8 cellular contexts compared by ENCODE assay signal in the genomic region with DNA sequence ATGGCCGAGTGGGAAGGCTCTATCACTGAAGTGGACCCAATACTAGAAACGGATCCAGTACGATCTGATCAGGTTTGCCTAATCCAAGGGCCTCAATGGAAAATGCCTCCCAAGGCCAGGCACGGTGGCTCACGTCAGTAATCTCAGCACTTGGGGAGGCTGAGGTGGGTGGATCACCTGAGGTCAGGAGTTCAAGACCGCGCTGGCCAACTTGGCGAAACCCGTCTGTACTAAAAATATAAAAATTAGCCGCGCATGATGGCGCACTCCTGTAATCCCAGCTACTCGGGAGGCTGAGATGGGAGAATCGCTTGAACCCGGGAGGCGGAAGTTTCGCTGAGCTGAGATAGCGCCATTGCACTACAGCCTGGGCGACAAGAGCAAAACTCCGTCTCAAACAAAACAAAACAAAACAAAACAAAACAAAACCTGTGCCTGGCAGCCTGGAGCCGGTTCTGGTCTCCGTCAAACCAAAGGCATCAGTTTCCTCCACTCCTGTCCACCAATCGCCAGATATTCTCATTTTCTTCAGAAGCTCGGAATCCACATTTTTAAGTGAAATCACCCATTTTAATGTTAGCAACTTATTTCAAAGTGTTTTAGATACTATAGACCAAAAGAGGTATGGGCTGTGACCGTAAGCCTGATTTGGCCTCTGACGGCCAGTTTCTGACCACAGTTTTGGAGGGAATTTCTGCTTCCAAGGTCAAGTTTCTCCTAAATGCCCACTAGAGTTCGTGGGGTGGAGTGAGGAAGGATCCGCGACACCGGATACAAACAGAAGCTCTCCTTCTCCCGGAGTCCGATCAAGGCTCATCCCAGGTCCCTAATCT. TPM values are rescaled to one million over a fixed set of nuclear protein-coding genes. Genes with fewer than 3 reads are reported as not detected.
A peak's percentile ranks its signal among the peaks of the same experiment; 100 is the strongest.
DNase-seq lines count a peak whose midpoint lies in the region; ATAC-seq, FAIRE-seq and TF ChIP-seq lines count a peak whose summit lies in the region.

No MANE protein-coding gene starts in this region.

- 60 to 64% methylated on average over 32 of the region's 32 CpGs for WGBS in esophagus, 2 donors
- no CpG with 5 or more reads among the region's 32 CpGs for WGBS in trophoblast cell (ENCODE audit: extremely low coverage, insufficient coverage, insufficient read length)

- DNase-seq in ELF-1 (ENCODE audit: low read depth, low spot score): peak; percentile 31
- peak; percentile 31 for DNase-seq in RKO (ENCODE audit: low spot score)
- no peak for DNase-seq in trophoblast cell
- DNase-seq in HPDE6-E6E7 (ENCODE audit: extremely low spot score): no peak
- DNase-seq in H54 (ENCODE audit: insufficient read length, low spot score): no peak
- no peak for DNase-seq in RCC 7860 (ENCODE audit: low spot score)

- H3K27me3 ChIP-seq in esophagus (ENCODE audit: control insufficient read depth in 1 of 2, insufficient read depth in 2 of 2, low read length in 2 of 2) (no peaks in the 10 kb centered on the region), trophoblast cell (ENCODE audit: insufficient read depth, low read length) (no peaks in the 10 kb centered on the region)

- ATAC-seq in GM18867 (IDR thresholded peaks at IDR 0.05; ENCODE audit: unreplicated experiment): no peak

- no peak for TF ChIP-seq POLR2A in H54 (IDR thresholded peaks at IDR 0.05; ENCODE audit: low read depth, low read length)

- H3K79me1 ChIP-seq in trophoblast cell (ENCODE audit: low read length): peaks cover 18% of the 10 kb centered on the region

- peak overlapping the region; percentile 77 for H4K8ac ChIP-seq in trophoblast cell (ENCODE audit: low read depth, low read length)

- no peaks in the 10 kb centered on the region for H3K36me3 ChIP-seq in esophagus (ENCODE audit: control insufficient read depth in 2 of 2, insufficient read depth in 2 of 2, low read length in 1 of 2)
- H3K36me3 ChIP-seq in trophoblast cell (ENCODE audit: control insufficient read depth in 1 of 2, insufficient read depth in 2 of 2, low read length in 2 of 2): peaks cover 0 to 4% of the 10 kb centered on the region in 2 experiments

- peak overlapping the region; percentile 75 for H2BK120ac ChIP-seq in trophoblast cell (ENCODE audit: insufficient read depth, low read length, poor library complexity)

- no peak for FAIRE-seq in H54 (lab: Jason Lieb, UNC)
- FAIRE-seq in RCC 7860 (lab: Jason Lieb, UNC): no peak

- peak overlapping the region; percentile 56 for H3K4me2 ChIP-seq in trophoblast cell (ENCODE audit: low read length)

- peak overlapping the region; percentile 70 for H2BK5ac ChIP-seq in trophoblast cell (ENCODE audit: low read depth, low read length, poor library complexity)

- peak overlapping the region; percentile 49 to 59 for H3K4me3 ChIP-seq in esophagus (ENCODE audit: low read depth in 1 of 2, low read length in 2 of 2)
- peak overlapping the region; percentile 41 for H3K4me3 ChIP-seq in trophoblast cell (ENCODE audit: low read depth, low read length)

- no peaks in the 10 kb centered on the region for H3K9me3 ChIP-seq in esophagus (ENCODE audit: control insufficient read depth in 2 of 2, insufficient read depth in 1 of 2, low read depth in 1 of 2, low read length in 1 of 2)
- no peaks in the 10 kb centered on the region for H3K9me3 ChIP-seq in trophoblast cell (ENCODE audit: insufficient read depth, low read depth, low read length)

- H3K23ac ChIP-seq in trophoblast cell (ENCODE audit: low read length): no peak overlapping the region

- peak overlapping the region; percentile 64 for H2AK5ac ChIP-seq in trophoblast cell (ENCODE audit: low read length)

- peak overlapping the region; percentile 10 for H3K9ac ChIP-seq in trophoblast cell (ENCODE audit: low read length)

- H2BK12ac ChIP-seq in trophoblast cell (ENCODE audit: low read length): peak overlapping the region; percentile 35

- peak overlapping the region; percentile 67 for H4K91ac ChIP-seq in trophoblast cell (ENCODE audit: low read depth, low read length)

- peak overlapping the region; percentile 57 for H3K18ac ChIP-seq in trophoblast cell (ENCODE audit: low read length)

- no peaks in the 10 kb centered on the region for H3K79me2 ChIP-seq in trophoblast cell (ENCODE audit: control insufficient read depth, insufficient read depth, low read length, poor library complexity)

- H3K4me1 ChIP-seq in esophagus (ENCODE audit: control insufficient read depth in 2 of 2, insufficient read depth in 2 of 2, low read length in 1 of 2) (no peaks in the 10 kb centered on the region), trophoblast cell (ENCODE audit: control insufficient read depth in 1 of 2, insufficient read depth in 2 of 2, low read length in 2 of 2) (peaks cover 7 to 13% of the 10 kb centered on the region in 2 experiments)

- H2AFZ ChIP-seq in trophoblast cell (ENCODE audit: insufficient read depth, low read length, poor library complexity): peak overlapping the region; percentile 61

- peak overlapping the region; percentile 85 to 96 for H3K27ac ChIP-seq in esophagus (ENCODE audit: low read depth in 2 of 2, low read length in 1 of 2)
- peak overlapping the region; percentile 41 for H3K27ac ChIP-seq in trophoblast cell (ENCODE audit: low read depth, low read length)

- peak overlapping the region; percentile 72 for H3K4ac ChIP-seq in trophoblast cell (ENCODE audit: low read depth, low read length)

- H4K12ac ChIP-seq in trophoblast cell (ENCODE audit: low read depth, low read length): peak overlapping the region; percentile 83

- H3K14ac ChIP-seq in trophoblast cell (ENCODE audit: low read length): peak overlapping the region; percentile 48

RNA-seq across cellular contexts. Expression of a gene that starts 0.7 kb away (rescaled TPM):
- 100 to 1,000 TPM in 1 of 2 donors, 10 to 100 TPM in 1; 68.5 to 161 TPM for polyA plus RNA-seq in esophagus
- polyA plus RNA-seq in trophoblast cell (2013): 76.9 and 86.1 TPM in 2 replicates

RNA-seq across cellular contexts. Expression of a gene that starts 29.0 kb away (rescaled TPM):
- polyA plus RNA-seq in esophagus: 10 to 100 TPM; 14.7 to 49.5 TPM
- 34.5 and 35.3 TPM in 2 replicates for polyA plus RNA-seq in trophoblast cell (2013)

RNA-seq across cellular contexts. Expression of a gene that starts 36.4 kb away (rescaled TPM):
- 10 to 100 TPM; 17.7 to 18.5 TPM for polyA plus RNA-seq in esophagus
- polyA plus RNA-seq in trophoblast cell (2013): 16.9 and 17.2 TPM in 2 replicates

Comparison
In these comparisons a context has a peak if more than half of its experiments do, and no peak if none do; other contexts are left out.
1. DNase-seq: peak in ELF-1 (single experiment) and RKO (single experiment); none in trophoblast cell (0 of 2), HPDE6-E6E7 (single experiment), H54 (single experiment) and RCC 7860 (single experiment).